Comparison of ENCODE assay signal across 8 cellular contexts in the genomic region with DNA sequence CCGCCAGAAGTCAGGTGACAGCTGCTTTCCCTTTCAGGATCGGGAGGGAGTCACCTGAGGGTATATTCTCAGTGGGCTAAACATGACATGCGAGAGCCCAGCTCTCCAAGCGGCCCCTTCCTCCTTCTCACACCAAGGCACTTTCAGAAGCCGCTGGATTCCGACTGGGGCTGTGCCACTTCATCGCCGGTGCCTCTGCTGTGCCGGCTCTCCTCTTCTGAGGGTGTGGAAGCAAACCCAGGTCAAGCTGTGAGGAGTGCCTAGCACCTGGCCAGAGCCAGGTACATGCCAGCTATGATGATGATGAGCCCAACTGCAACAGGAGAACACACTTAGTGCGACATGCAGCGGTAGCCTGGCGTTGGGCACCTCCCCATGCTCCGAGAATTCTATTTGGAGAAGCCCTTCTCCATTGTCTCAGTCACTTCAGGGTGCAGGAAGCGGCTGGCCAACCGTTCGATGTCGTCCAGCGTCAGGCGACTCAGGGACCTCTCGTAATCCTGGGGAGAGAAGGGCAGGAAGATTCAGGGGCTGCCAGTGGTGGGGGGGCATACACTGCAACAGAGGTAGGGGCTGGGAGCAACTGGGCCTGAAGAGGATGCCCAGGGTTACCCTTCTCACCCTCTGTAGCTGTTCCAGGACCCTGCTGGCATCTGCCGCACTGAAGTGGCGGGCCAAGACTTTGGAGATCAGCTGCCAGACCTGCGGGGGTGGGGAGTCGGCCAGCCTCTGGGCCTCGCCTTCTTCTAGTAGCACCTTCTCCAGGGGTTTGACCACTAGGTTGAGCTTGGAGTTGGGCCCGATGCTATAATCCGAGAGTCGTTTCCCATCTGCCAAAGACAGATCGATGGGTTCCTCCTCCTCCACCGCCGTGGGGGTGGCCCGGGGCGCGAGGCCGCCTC. TPM values are rescaled to one million over a fixed set of nuclear protein-coding genes. Genes with fewer than 3 reads are reported as not detected.
DNase-seq lines count a peak whose midpoint lies in the region; ATAC-seq and TF ChIP-seq lines count a peak whose summit lies in the region.

No MANE protein-coding gene starts in this region.

- no peaks in the 10 kb centered on the region for H3K27me3 ChIP-seq in BJ (ENCODE audit: control insufficient read depth, insufficient read depth, low read length)
- no peaks in the 10 kb centered on the region for H3K27me3 ChIP-seq in colonic mucosa
- H3K27me3 ChIP-seq in naive thymus-derived CD4-positive, alpha-beta T cell (ENCODE audit: control insufficient read depth in 2 of 2, insufficient read depth in 2 of 2, low read length in 2 of 2) = no peaks in the 10 kb centered on the region

- intact Hi-C loops in colonic mucosa (cut with DNase I) = no loop called here
- intact Hi-C loops in naive thymus-derived CD4-positive, alpha-beta T cell (cut with micrococcal nuclease) = loop anchor here (1.0 kb wide), 2 partner anchors 28 to 31 kb away; a partner anchor contains a TSS
- intact Hi-C loops in posterior vena cava (cut with DNase I) = loop anchor here (2.0 to 5.0 kb wide), 3 partner anchors 38 to 59 kb away; no protein-coding TSS in a partner anchor

- no peaks in the 10 kb centered on the region for H3K36me3 Mint-ChIP-seq in IgD-negative memory B cell
- H3K36me3 Mint-ChIP-seq in naive thymus-derived CD4-positive, alpha-beta T cell = peaks cover 0 to 4% (median 0%) of the 10 kb centered on the region in 5 donors

- peak overlapping the region in 1 of 3 donors; percentile 18 for H3K27ac Mint-ChIP-seq in IgD-negative memory B cell
- peak overlapping the region in 5 of 9 donors; percentile 17 to 62 (median 18) for H3K27ac Mint-ChIP-seq in naive thymus-derived CD4-positive, alpha-beta T cell

- CTCF ChIA-PET in BJ (lab: Yijun Ruan, JAX) = interaction anchor here (1.0 kb wide), 1 partner anchor 86 kb away, joined by 3 read pairs; no protein-coding TSS in a partner anchor
- CTCF ChIA-PET in naive thymus-derived CD4-positive, alpha-beta T cell (lab: Charles Lee) = no interaction called here

- peak overlapping the region; percentile 65 for H3K27ac ChIP-seq in colonic mucosa
- peak overlapping the region; percentile 66 for H3K27ac ChIP-seq in naive thymus-derived CD4-positive, alpha-beta T cell (ENCODE audit: low read depth, low read length)

- ATAC-seq in naive thymus-derived CD4-positive, alpha-beta T cell = no peak
- ATAC-seq in GM19455 (IDR thresholded peaks at IDR 0.05; ENCODE audit: unreplicated experiment) = no peak

- H3K9me3 Mint-ChIP-seq in IgD-negative memory B cell = no peaks in the 10 kb centered on the region
- no peaks in the 10 kb centered on the region for H3K9me3 Mint-ChIP-seq in naive thymus-derived CD4-positive, alpha-beta T cell

- H3K4me3 ChIP-seq in BJ (ENCODE audit: low read depth, low read length) (peak overlapping the region; percentile 57), colonic mucosa (peak overlapping the region; percentile 65)
- H3K4me3 ChIP-seq in naive thymus-derived CD4-positive, alpha-beta T cell (ENCODE audit: low read length) = peak overlapping the region; percentile 37

- peaks cover 0 to 20% (median 14%) of the 10 kb centered on the region in 3 donors for H3K4me1 Mint-ChIP-seq in IgD-negative memory B cell
- H3K4me1 Mint-ChIP-seq in naive thymus-derived CD4-positive, alpha-beta T cell = peaks cover 5 to 38% (median 17%) of the 10 kb centered on the region in 7 donors

- H3K9me3 ChIP-seq in colonic mucosa = no peaks in the 10 kb centered on the region
- no peaks in the 10 kb centered on the region for H3K9me3 ChIP-seq in naive thymus-derived CD4-positive, alpha-beta T cell (ENCODE audit: control insufficient read depth in 2 of 3, low read length in 3 of 3)

- peaks cover 1% of the 10 kb centered on the region for H3K27me3 Mint-ChIP-seq in IgD-negative memory B cell
- H3K27me3 Mint-ChIP-seq in naive thymus-derived CD4-positive, alpha-beta T cell = no peaks in the 10 kb centered on the region

- peak overlapping the region; percentile 57 to 79 for H3K9ac ChIP-seq in colonic mucosa (ENCODE audit: low read depth in 2 of 2, low read length in 2 of 2)

- peaks cover 8% of the 10 kb centered on the region for H3K36me3 ChIP-seq in BJ (ENCODE audit: control insufficient read depth, insufficient read depth, low read length)
- H3K36me3 ChIP-seq in colonic mucosa = no peaks in the 10 kb centered on the region
- H3K36me3 ChIP-seq in naive thymus-derived CD4-positive, alpha-beta T cell (ENCODE audit: control insufficient read depth in 2 of 3, insufficient read depth in 3 of 3, low read length in 3 of 3) = peaks cover 0 to 6% (median 4%) of the 10 kb centered on the region in 3 experiments

- no peak for TF ChIP-seq CTCF in BJ (IDR thresholded peaks at IDR 0.05; ENCODE audit: insufficient read depth, low read depth, low read length)
- no peak for TF ChIP-seq CTCF in colonic mucosa (IDR thresholded peaks at IDR 0.05)

- peak overlapping the region; percentile 54 to 77 (median 72) for H3K4me3 Mint-ChIP-seq in IgD-negative memory B cell
- H3K4me3 Mint-ChIP-seq in naive thymus-derived CD4-positive, alpha-beta T cell = peak overlapping the region; percentile 42 to 88 (median 72)

- no peaks in the 10 kb centered on the region for H3K4me1 ChIP-seq in colonic mucosa
- H3K4me1 ChIP-seq in naive thymus-derived CD4-positive, alpha-beta T cell (ENCODE audit: control insufficient read depth in 2 of 2, insufficient read depth in 2 of 2, low read length in 2 of 2) = peaks cover 0 to 10% of the 10 kb centered on the region in 2 donors

- DNase-seq in BJ (ENCODE audit: low read depth) = no peak
- DNase-seq in colonic mucosa = peak; percentile 16
- DNase-seq in naive thymus-derived CD4-positive, alpha-beta T cell = no peak
- DNase-seq in posterior vena cava (ENCODE audit: low spot score) = no peak
- no peak for DNase-seq in NOMO-1 treated with DMSO at 0.1 percent for 48 hours (lab: John Stamatoyannopoulos, UW; ENCODE audit: unreplicated experiment)
- DNase-seq in RPMI8226 = no peak

- POLR2A ChIA-PET in BJ (lab: Charles Lee) = no interaction called here
- POLR2A ChIA-PET in naive thymus-derived CD4-positive, alpha-beta T cell (lab: Charles Lee) = interaction anchor here (0.9 to 7.0 kb wide), 9 partner anchors 9 to 88 kb away, joined by 3 to 69 read pairs (median 4); a partner anchor contains a TSS

RNA-seq across cellular contexts. Expression of a gene that starts 1.0 kb away (rescaled TPM):
- 22.1 and 33.3 TPM in 2 replicates for polyA plus RNA-seq in BJ (2011; rRNA removed)
- 15.4 and 27.1 TPM in 2 replicates for polyA minus RNA-seq in BJ (2011; rRNA and poly(A)+ RNA removed)
- 41.4 TPM for polyA plus RNA-seq in IgD-negative memory B cell
- total RNA-seq in colonic mucosa = 10 to 100 TPM; 24.7 to 40.9 TPM
- total RNA-seq in naive thymus-derived CD4-positive, alpha-beta T cell = 10 to 100 TPM in 4 of 5 experiments, 1 to 10 TPM in 1; 9.2 to 41.5 (median 32.5) TPM
- 10 to 100 TPM; 46.0 to 65.7 TPM for polyA plus RNA-seq in naive thymus-derived CD4-positive, alpha-beta T cell
- 10 to 100 TPM; 30.1 TPM for total RNA-seq in posterior vena cava

RNA-seq across cellular contexts. Expression of a gene that starts 5.0 kb away (rescaled TPM):
- 26.8 and 45.6 TPM in 2 replicates for polyA plus RNA-seq in BJ (2011; rRNA removed)
- polyA minus RNA-seq in BJ (2011; rRNA and poly(A)+ RNA removed) = 22.8 and 26.9 TPM in 2 replicates
- polyA plus RNA-seq in IgD-negative memory B cell = 54.9 TPM
- 10 to 100 TPM; 23.0 to 24.5 TPM for total RNA-seq in colonic mucosa
- total RNA-seq in naive thymus-derived CD4-positive, alpha-beta T cell = 10 to 100 TPM; 11.7 to 22.7 (median 19.0) TPM
- polyA plus RNA-seq in naive thymus-derived CD4-positive, alpha-beta T cell = 10 to 100 TPM; 35.0 to 58.7 TPM
- 10 to 100 TPM; 27.4 to 31.3 TPM for total RNA-seq in posterior vena cava

RNA-seq across cellular contexts. Expression of a gene that starts 6.3 kb away (rescaled TPM):
- 14.4 and 17.8 TPM in 2 replicates for polyA plus RNA-seq in BJ (2011; rRNA removed)
- polyA minus RNA-seq in BJ (2011; rRNA and poly(A)+ RNA removed) = 3.4 and 5.6 TPM in 2 replicates
- 51.7 TPM for polyA plus RNA-seq in IgD-negative memory B cell
- total RNA-seq in colonic mucosa = 10 to 100 TPM; 10.0 to 35.3 TPM
- 10 to 100 TPM; 11.6 to 57.0 (median 20.4) TPM for total RNA-seq in naive thymus-derived CD4-positive, alpha-beta T cell
- 10 to 100 TPM; 78.1 to 85.1 TPM for polyA plus RNA-seq in naive thymus-derived CD4-positive, alpha-beta T cell
- 10 to 100 TPM; 10.2 to 15.0 TPM for total RNA-seq in posterior vena cava

RNA-seq across cellular contexts. Expression of a gene that starts 27.3 kb away (rescaled TPM):
- 16.8 and 36.0 TPM in 2 replicates for polyA plus RNA-seq in BJ (2011; rRNA removed)
- 63.3 and 73.0 TPM in 2 replicates for polyA minus RNA-seq in BJ (2011; rRNA and poly(A)+ RNA removed)
- 2.7 TPM for polyA plus RNA-seq in IgD-negative memory B cell
- total RNA-seq in colonic mucosa = 10 to 100 TPM; 37.7 to 43.9 TPM
- 10 to 100 TPM; 32.9 to 45.7 (median 43.3) TPM for total RNA-seq in naive thymus-derived CD4-positive, alpha-beta T cell
- 1 to 10 TPM in 1 of 2 donors, under 1 TPM in 1; 0.93 to 1.2 TPM for polyA plus RNA-seq in naive thymus-derived CD4-positive, alpha-beta T cell
- 10 to 100 TPM; 23.7 to 31.1 TPM for total RNA-seq in posterior vena cava

RNA-seq across cellular contexts. Expression of a gene that starts 30.6 kb away (rescaled TPM):
- 17.3 and 34.8 TPM in 2 replicates for polyA plus RNA-seq in BJ (2011; rRNA removed)
- polyA minus RNA-seq in BJ (2011; rRNA and poly(A)+ RNA removed) = 10.7 and 16.4 TPM in 2 replicates
- 23.6 TPM for polyA plus RNA-seq in IgD-negative memory B cell
- total RNA-seq in colonic mucosa = 10 to 100 TPM; 63.1 to 71.1 TPM
- total RNA-seq in naive thymus-derived CD4-positive, alpha-beta T cell = 10 to 100 TPM; 37.6 to 63.7 (median 50.9) TPM
- polyA plus RNA-seq in naive thymus-derived CD4-positive, alpha-beta T cell = 10 to 100 TPM; 22.2 to 31.1 TPM
- 10 to 100 TPM; 26.1 to 28.6 TPM for total RNA-seq in posterior vena cava
